ENCODE assay signal across 1 cellular context in the genomic region with DNA sequence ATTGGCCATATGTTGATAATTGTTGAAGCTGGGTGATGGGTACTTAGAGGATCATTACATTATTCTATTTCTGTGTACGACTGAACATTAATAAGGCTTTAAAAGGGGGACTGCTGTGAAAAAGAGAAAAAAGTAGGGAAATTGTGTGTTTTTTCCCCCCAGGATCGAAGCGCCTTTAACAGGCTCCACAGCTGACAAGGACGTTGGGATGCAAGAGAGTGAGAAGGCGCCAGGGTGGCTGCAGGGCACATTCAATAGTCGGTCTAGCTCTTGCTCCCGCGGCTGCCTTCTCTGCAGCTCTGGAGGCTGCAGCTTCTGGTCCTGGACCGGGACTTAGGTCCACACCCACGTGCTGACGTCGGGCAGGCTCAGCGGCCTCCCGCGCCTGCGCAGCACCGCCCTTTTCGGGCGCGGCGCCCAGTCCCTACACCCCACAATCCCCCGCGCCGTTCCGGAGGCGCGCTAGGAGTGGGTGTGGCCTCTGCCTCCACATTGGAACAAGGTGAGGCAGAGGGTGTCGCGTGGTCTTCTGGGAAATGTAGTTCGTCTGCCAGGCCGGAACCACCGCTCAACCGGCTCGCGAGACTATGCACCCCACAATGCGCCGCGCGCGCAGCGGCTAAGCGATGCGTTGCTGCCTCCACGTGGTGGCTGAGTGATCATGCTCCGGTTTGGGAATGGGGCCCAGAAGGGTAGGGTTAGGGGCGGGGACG.
TF ChIP-seq lines count a peak whose summit lies in the region.

No MANE protein-coding gene starts in this region.

TF ChIP-seq in K562, 482 proteins besides CTCF, POLR2A, EP300 and RAD21 (continued from another document and continues in another):
- TF ChIP-seq, protein P1, sequence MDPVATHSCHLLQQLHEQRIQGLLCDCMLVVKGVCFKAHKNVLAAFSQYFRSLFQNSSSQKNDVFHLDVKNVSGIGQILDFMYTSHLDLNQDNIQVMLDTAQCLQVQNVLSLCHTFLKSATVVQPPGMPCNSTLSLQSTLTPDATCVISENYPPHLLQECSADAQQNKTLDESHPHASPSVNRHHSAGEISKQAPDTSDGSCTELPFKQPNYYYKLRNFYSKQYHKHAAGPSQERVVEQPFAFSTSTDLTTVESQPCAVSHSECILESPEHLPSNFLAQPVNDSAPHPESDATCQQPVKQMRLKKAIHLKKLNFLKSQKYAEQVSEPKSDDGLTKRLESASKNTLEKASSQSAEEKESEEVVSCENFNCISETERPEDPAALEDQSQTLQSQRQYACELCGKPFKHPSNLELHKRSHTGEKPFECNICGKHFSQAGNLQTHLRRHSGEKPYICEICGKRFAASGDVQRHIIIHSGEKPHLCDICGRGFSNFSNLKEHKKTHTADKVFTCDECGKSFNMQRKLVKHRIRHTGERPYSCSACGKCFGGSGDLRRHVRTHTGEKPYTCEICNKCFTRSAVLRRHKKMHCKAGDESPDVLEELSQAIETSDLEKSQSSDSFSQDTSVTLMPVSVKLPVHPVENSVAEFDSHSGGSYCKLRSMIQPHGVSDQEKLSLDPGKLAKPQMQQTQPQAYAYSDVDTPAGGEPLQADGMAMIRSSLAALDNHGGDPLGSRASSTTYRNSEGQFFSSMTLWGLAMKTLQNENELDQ (CRISPR knock-in tag; IDR thresholded peaks at IDR 0.05; ENCODE audit: borderline replicate concordance): no peak
- no peak for TF ChIP-seq HNRNPH1 (optimal IDR thresholded peaks at IDR 0.05; ENCODE audit: low read depth, low read length)
- TF ChIP-seq HNRNPUL1 (IDR thresholded peaks at IDR 0.05; ENCODE audit: low read length): no peak
- peak; percentile 70 for TF ChIP-seq NEUROD1 (IDR thresholded peaks at IDR 0.05; ENCODE audit: borderline replicate concordance, low read depth, low read length, partially characterized antibody)
- TF ChIP-seq POU5F1 (IDR thresholded peaks at IDR 0.05; ENCODE audit: borderline replicate concordance, low read depth, low read length, partially characterized antibody): peak; percentile 41
- TF ChIP-seq THRB (CRISPR knock-in tag; conservative IDR thresholded peaks at IDR 0.05): no peak
- TF ChIP-seq, protein P2, sequence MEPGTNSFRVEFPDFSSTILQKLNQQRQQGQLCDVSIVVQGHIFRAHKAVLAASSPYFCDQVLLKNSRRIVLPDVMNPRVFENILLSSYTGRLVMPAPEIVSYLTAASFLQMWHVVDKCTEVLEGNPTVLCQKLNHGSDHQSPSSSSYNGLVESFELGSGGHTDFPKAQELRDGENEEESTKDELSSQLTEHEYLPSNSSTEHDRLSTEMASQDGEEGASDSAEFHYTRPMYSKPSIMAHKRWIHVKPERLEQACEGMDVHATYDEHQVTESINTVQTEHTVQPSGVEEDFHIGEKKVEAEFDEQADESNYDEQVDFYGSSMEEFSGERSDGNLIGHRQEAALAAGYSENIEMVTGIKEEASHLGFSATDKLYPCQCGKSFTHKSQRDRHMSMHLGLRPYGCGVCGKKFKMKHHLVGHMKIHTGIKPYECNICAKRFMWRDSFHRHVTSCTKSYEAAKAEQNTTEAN (CRISPR knock-in tag; IDR thresholded peaks at IDR 0.05): no peak
- TF ChIP-seq HNRNPK (IDR thresholded peaks at IDR 0.05; ENCODE audit: low read depth, low read length, poor library complexity, severe bottlenecking): no peak
- TF ChIP-seq TCF3 (CRISPR knock-in tag; IDR thresholded peaks at IDR 0.05): no peak; the same call in 1 of the 2 replicates
- no peak for TF ChIP-seq GABPB2 (CRISPR knock-in tag; conservative IDR thresholded peaks at IDR 0.05)
- TF ChIP-seq, protein P3, sequence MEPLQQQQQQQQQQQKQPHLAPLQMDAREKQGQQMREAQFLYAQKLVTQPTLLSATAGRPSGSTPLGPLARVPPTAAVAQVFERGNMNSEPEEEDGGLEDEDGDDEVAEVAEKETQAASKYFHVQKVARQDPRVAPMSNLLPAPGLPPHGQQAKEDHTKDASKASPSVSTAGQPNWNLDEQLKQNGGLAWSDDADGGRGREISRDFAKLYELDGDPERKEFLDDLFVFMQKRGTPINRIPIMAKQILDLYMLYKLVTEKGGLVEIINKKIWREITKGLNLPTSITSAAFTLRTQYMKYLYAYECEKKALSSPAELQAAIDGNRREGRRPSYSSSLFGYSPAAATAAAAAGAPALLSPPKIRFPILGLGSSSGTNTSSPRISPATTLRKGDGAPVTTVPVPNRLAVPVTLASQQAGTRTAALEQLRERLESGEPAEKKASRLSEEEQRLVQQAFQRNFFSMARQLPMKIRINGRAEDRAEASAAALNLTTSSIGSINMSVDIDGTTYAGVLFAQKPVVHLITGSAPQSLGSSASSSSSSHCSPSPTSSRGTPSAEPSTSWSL (CRISPR knock-in tag; IDR thresholded peaks at IDR 0.05; ENCODE audit: borderline replicate concordance): no peak
- no peak for TF ChIP-seq CEBPB (tag; IDR thresholded peaks at IDR 0.05)
- no peak for TF ChIP-seq SMAD4 (CRISPR knock-in tag; conservative IDR thresholded peaks at IDR 0.05)
- no peak for TF ChIP-seq ZNF436 (CRISPR knock-in tag; IDR thresholded peaks at IDR 0.05)
- no peak for TF ChIP-seq ZFP1 (CRISPR knock-in tag; IDR thresholded peaks at IDR 0.05)
- TF ChIP-seq POLR2AphosphoS5 (IDR thresholded peaks at IDR 0.05; ENCODE audit: control insufficient read depth, insufficient read depth, low read depth, low read length): peak; percentile 37; the same call in 1 of the 2 replicates
- no peak for TF ChIP-seq FOXJ3 (CRISPR knock-in tag; IDR thresholded peaks at IDR 0.05)
- TF ChIP-seq SIN3B (IDR thresholded peaks at IDR 0.05; ENCODE audit: low read depth): 0 out of 2 replicates have a peak, but pooled peaks have one; percentile 18
- no peak for TF ChIP-seq NCOA6 (IDR thresholded peaks at IDR 0.05)
- no peak for TF ChIP-seq GTF2B (IDR thresholded peaks at IDR 0.05; ENCODE audit: extremely low read depth, insufficient read length)
- peak; percentile 87; the same call in 1 of the 2 replicates for TF ChIP-seq CREM (IDR thresholded peaks at IDR 0.05; ENCODE audit: low read depth)
- no peak for TF ChIP-seq ZNF695 (CRISPR knock-in tag; IDR thresholded peaks at IDR 0.05)
- TF ChIP-seq CAMTA2 (CRISPR knock-in tag; conservative IDR thresholded peaks at IDR 0.05): no peak
- TF ChIP-seq CBX8 (IDR thresholded peaks at IDR 0.05; ENCODE audit: borderline replicate concordance, extremely low read depth, low read depth, low read length, poor library complexity, severe bottlenecking): no peak
- peak; percentile 93 for TF ChIP-seq ATF7 (IDR thresholded peaks at IDR 0.05)
- TF ChIP-seq SMAD1 (IDR thresholded peaks at IDR 0.05; ENCODE audit: low read depth, low read length, partially characterized antibody): no peak
- TF ChIP-seq HDGF (IDR thresholded peaks at IDR 0.05): 0 out of 2 replicates have a peak, but pooled peaks have one; percentile 54
- peak; percentile 89; the same call in 1 of the 2 replicates for TF ChIP-seq ETV5 (CRISPR knock-in tag; IDR thresholded peaks at IDR 0.05; ENCODE audit: low read depth)
- TF ChIP-seq, protein P4, sequence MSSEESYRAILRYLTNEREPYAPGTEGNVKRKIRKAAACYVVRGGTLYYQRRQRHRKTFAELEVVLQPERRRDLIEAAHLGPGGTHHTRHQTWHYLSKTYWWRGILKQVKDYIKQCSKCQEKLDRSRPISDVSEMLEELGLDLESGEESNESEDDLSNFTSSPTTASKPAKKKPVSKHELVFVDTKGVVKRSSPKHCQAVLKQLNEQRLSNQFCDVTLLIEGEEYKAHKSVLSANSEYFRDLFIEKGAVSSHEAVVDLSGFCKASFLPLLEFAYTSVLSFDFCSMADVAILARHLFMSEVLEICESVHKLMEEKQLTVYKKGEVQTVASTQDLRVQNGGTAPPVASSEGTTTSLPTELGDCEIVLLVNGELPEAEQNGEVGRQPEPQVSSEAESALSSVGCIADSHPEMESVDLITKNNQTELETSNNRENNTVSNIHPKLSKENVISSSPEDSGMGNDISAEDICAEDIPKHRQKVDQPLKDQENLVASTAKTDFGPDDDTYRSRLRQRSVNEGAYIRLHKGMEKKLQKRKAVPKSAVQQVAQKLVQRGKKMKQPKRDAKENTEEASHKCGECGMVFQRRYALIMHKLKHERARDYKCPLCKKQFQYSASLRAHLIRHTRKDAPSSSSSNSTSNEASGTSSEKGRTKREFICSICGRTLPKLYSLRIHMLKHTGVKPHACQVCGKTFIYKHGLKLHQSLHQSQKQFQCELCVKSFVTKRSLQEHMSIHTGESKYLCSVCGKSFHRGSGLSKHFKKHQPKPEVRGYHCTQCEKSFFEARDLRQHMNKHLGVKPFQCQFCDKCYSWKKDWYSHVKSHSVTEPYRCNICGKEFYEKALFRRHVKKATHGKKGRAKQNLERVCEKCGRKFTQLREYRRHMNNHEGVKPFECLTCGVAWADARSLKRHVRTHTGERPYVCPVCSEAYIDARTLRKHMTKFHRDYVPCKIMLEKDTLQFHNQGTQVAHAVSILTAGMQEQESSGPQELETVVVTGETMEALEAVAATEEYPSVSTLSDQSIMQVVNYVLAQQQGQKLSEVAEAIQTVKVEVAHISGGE (CRISPR knock-in tag; IDR thresholded peaks at IDR 0.05): no peak; a peak in 1 of 6 replicates
- no peak for TF ChIP-seq ZNF239 (CRISPR knock-in tag; IDR thresholded peaks at IDR 0.05)
- TF ChIP-seq NCOA2 (IDR thresholded peaks at IDR 0.05; ENCODE audit: partially characterized antibody in 2 of 2): no peak
- TF ChIP-seq ZNF584 (CRISPR knock-in tag; IDR thresholded peaks at IDR 0.05; ENCODE audit: low read depth): no peak
- TF ChIP-seq ZKSCAN1 (IDR thresholded peaks at IDR 0.05; ENCODE audit: low read depth, low read length): peak; percentile 22; the same call in 1 of the 2 replicates
- TF ChIP-seq UBTF (IDR thresholded peaks at IDR 0.05; ENCODE audit: borderline replicate concordance in 1 of 2, low read depth in 2 of 2, low read length in 2 of 2): no peak
- TF ChIP-seq FOXJ2 (tag; IDR thresholded peaks at IDR 0.05): no peak
- no peak for TF ChIP-seq ZNF324 (CRISPR knock-in tag; IDR thresholded peaks at IDR 0.05)
- TF ChIP-seq NR3C1 (CRISPR knock-in tag; IDR thresholded peaks at IDR 0.05): no peak
- no peak for TF ChIP-seq PTBP1 (IDR thresholded peaks at IDR 0.05; ENCODE audit: low read depth, low read length)
- TF ChIP-seq AFF4 (CRISPR knock-in tag; IDR thresholded peaks at IDR 0.05): no peak
- TF ChIP-seq CHCHD3 (CRISPR knock-in tag; IDR thresholded peaks at IDR 0.05): no peak
- no peak for TF ChIP-seq LARP7 (IDR thresholded peaks at IDR 0.05)
- TF ChIP-seq ZNF197 (CRISPR knock-in tag; IDR thresholded peaks at IDR 0.05; ENCODE audit: low read depth): no peak
- no peak for TF ChIP-seq ZNF274 (IDR thresholded peaks at IDR 0.05; ENCODE audit: borderline replicate concordance, low read depth, low read length)
- no peak; the same call in 1 of the 2 replicates for TF ChIP-seq JUN (IDR thresholded peaks at IDR 0.05; ENCODE audit: borderline replicate concordance, low read depth, low read length)
- TF ChIP-seq JUN (CRISPR knock-in tag; IDR thresholded peaks at IDR 0.05; ENCODE audit: borderline replicate concordance): no peak
- TF ChIP-seq RUNX1 (IDR thresholded peaks at IDR 0.05; ENCODE audit: low read depth): no peak
